Comparison of ENCODE assay signal across 8 cellular contexts in genomic region chr19:4246767-4247593, GRCh38. TPM values are rescaled to one million over a fixed set of nuclear protein-coding genes. Genes with fewer than 3 reads are reported as not detected.
A peak's percentile ranks its signal among the peaks of the same experiment; 100 is the strongest.
DNase-seq lines count a peak whose midpoint lies in the region; ATAC-seq and TF ChIP-seq lines count a peak whose summit lies in the region.

YJU2 (plus strand) TSS chr19:4247080; CDS start chr19:4247147, 67 bp downstream.

- peaks cover 2% of the 10 kb centered on the region for H3K79me1 ChIP-seq in mesendoderm (ENCODE audit: low read length)

- no peak within 1 kb of the TSS for H3K4ac ChIP-seq in mesendoderm (ENCODE audit: low read depth, low read length)

- peak within 1 kb of the TSS; percentile 13 for H4K8ac ChIP-seq in mesendoderm (ENCODE audit: low read depth, low read length)

- no peaks in the 10 kb centered on the region for H3K9me3 ChIP-seq in HUES48 (ENCODE audit: control insufficient read depth, insufficient read depth, low read length)
- H3K9me3 ChIP-seq in NT2/D1 (ENCODE audit: insufficient read depth, low read length), result peaks cover 4% of the 10 kb centered on the region
- no peaks in the 10 kb centered on the region for H3K9me3 ChIP-seq in endodermal cell (ENCODE audit: control insufficient read depth, low read length)

- H3K36me3 Mint-ChIP-seq in activated CD8-positive, alpha-beta memory T cell treated with anti-CD3 and anti-CD28 coated beads, Interleukin-2, amount 10 ng/mL, durations not matched to agents 7 days and 5 days, result peaks cover 30% of the 10 kb centered on the region
- H3K36me3 Mint-ChIP-seq in endodermal cell (ENCODE audit: low read depth), result peaks cover 34% of the 10 kb centered on the region

- peak within 1 kb of the TSS; percentile 97 for H3K27ac Mint-ChIP-seq in activated CD8-positive, alpha-beta memory T cell treated with anti-CD3 and anti-CD28 coated beads, Interleukin-2, amount 10 ng/mL, durations not matched to agents 7 days and 5 days
- H3K27ac Mint-ChIP-seq in endodermal cell, result peak within 1 kb of the TSS; percentile 99

- H3K27ac ChIP-seq in HUES48 (ENCODE audit: low read depth, low read length) (peak within 1 kb of the TSS; percentile 98), endodermal cell (ENCODE audit: low read depth, low read length) (peak within 1 kb of the TSS; percentile 81), mesendoderm (ENCODE audit: low read depth, low read length) (peak within 1 kb of the TSS; percentile 68)

- TF ChIP-seq CTCF in endodermal cell (conservative IDR thresholded peaks at IDR 0.05), result peak; percentile 75

- peaks cover 21% of the 10 kb centered on the region for H3K4me1 Mint-ChIP-seq in activated CD8-positive, alpha-beta memory T cell treated with anti-CD3 and anti-CD28 coated beads, Interleukin-2, amount 10 ng/mL, durations not matched to agents 7 days and 5 days
- H3K4me1 Mint-ChIP-seq in endodermal cell, result no peaks in the 10 kb centered on the region

- H3K4me3 Mint-ChIP-seq in activated CD8-positive, alpha-beta memory T cell treated with anti-CD3 and anti-CD28 coated beads, Interleukin-2, amount 10 ng/mL, durations not matched to agents 7 days and 5 days, result peak within 1 kb of the TSS; percentile 85
- H3K4me3 Mint-ChIP-seq in endodermal cell, result peak within 1 kb of the TSS; percentile 84

- no peak within 1 kb of the TSS for H2BK15ac ChIP-seq in mesendoderm (replicated peaks; ENCODE audit: low read depth)

- H2BK120ac ChIP-seq in mesendoderm (ENCODE audit: low read depth, low read length), result no peak within 1 kb of the TSS

- H3K9ac ChIP-seq in HUES48 (ENCODE audit: low read depth, low read length), result peak within 1 kb of the TSS; percentile 97
- H3K9ac ChIP-seq in NT2/D1 (ENCODE audit: insufficient read length, low read depth), result peak within 1 kb of the TSS; percentile 94
- H3K9ac ChIP-seq in endodermal cell (ENCODE audit: extremely low read depth, low read length, poor library complexity, severe bottlenecking), result peak within 1 kb of the TSS; percentile 90
- peak within 1 kb of the TSS; percentile 89 for H3K9ac ChIP-seq in mesendoderm (ENCODE audit: low read length)

- H3K23ac ChIP-seq in mesendoderm (ENCODE audit: low read length), result no peak within 1 kb of the TSS

- WGBS in endodermal cell (ENCODE audit: insufficient coverage in 1 of 2, insufficient read length in 1 of 2), 2 experiments, result 0 to 1% methylated on average over 28 to 41 of the region's 45 CpGs
- no CpG with 5 or more reads among the region's 45 CpGs for WGBS in mesendoderm (ENCODE audit: extremely low coverage, insufficient coverage, low lambda C conversion rate)

- peak; percentile 97 for DNase-seq in D341Med (ENCODE audit: low spot score)
- peak; percentile 99 for DNase-seq in NT2/D1 (ENCODE audit: low read depth, low spot score)
- peak; percentile 99 for DNase-seq in activated CD8-positive, alpha-beta memory T cell treated with anti-CD3 and anti-CD28 coated beads, Interleukin-2, amount 10 ng/mL, durations not matched to agents 7 days and 5 days
- DNase-seq in endodermal cell, result peak; percentile 99
- peak; percentile 100 for DNase-seq in mesendoderm
- peak; percentile 97 for DNase-seq in stimulated activated CD8-positive, alpha-beta memory T cell treated with anti-CD3 and anti-CD28 coated beads, Interleukin-15, amount 100 ng/mL, for 1 hour (ENCODE audit: low read depth)

- ATAC-seq in GM21390 (IDR thresholded peaks at IDR 0.05; ENCODE audit: unreplicated experiment), result peak; percentile 81
- peak; percentile 98 for ATAC-seq in activated CD8-positive, alpha-beta memory T cell treated with anti-CD3 and anti-CD28 coated beads, Interleukin-2, amount 10 ng/mL, durations not matched to agents 7 days and 5 days

- H3K79me2 ChIP-seq in mesendoderm (ENCODE audit: control insufficient read depth, insufficient read depth, low read length), result no peaks in the 10 kb centered on the region

- H3K27me3 Mint-ChIP-seq in activated CD8-positive, alpha-beta memory T cell treated with anti-CD3 and anti-CD28 coated beads, Interleukin-2, amount 10 ng/mL, durations not matched to agents 7 days and 5 days, result no peaks in the 10 kb centered on the region
- peaks cover 4% of the 10 kb centered on the region for H3K27me3 Mint-ChIP-seq in endodermal cell (ENCODE audit: insufficient read depth)

- H3K56ac ChIP-seq in mesendoderm (ENCODE audit: low read length), result peak within 1 kb of the TSS; percentile 88

- peak within 1 kb of the TSS; percentile 99 for H4K5ac ChIP-seq in mesendoderm (ENCODE audit: low read length)

- peak within 1 kb of the TSS; percentile 56 for H2BK5ac ChIP-seq in mesendoderm (ENCODE audit: low read length)

- H3K4me1 ChIP-seq in HUES48 (ENCODE audit: control insufficient read depth, insufficient read depth, low read length), result no peaks in the 10 kb centered on the region
- peaks cover 4% of the 10 kb centered on the region for H3K4me1 ChIP-seq in NT2/D1 (ENCODE audit: insufficient read depth, insufficient read length)
- H3K4me1 ChIP-seq in endodermal cell (ENCODE audit: control insufficient read depth, insufficient read depth, low read length), result no peaks in the 10 kb centered on the region
- peaks cover 2% of the 10 kb centered on the region for H3K4me1 ChIP-seq in mesendoderm (ENCODE audit: control insufficient read depth, low read depth, low read length)

- peak within 1 kb of the TSS; percentile 57 for H3K4me2 ChIP-seq in mesendoderm (ENCODE audit: low read length)

- H3K4me3 ChIP-seq in HUES48 (ENCODE audit: low read depth, low read length) (peak within 1 kb of the TSS; percentile 94), NT2/D1 (ENCODE audit: insufficient read length, low read depth) (peak within 1 kb of the TSS; percentile 82), endodermal cell (ENCODE audit: low read length) (peak within 1 kb of the TSS; percentile 95), mesendoderm (ENCODE audit: low read length) (peak within 1 kb of the TSS; percentile 95)

- H3K27me3 ChIP-seq in HUES48 (ENCODE audit: control insufficient read depth, insufficient read depth, low read length), result no peaks in the 10 kb centered on the region
- H3K27me3 ChIP-seq in NT2/D1 (ENCODE audit: insufficient read depth, insufficient read length), result no peaks in the 10 kb centered on the region
- no peaks in the 10 kb centered on the region for H3K27me3 ChIP-seq in endodermal cell (ENCODE audit: control insufficient read depth, insufficient read depth, low read length, poor library complexity, severe bottlenecking)
- no peaks in the 10 kb centered on the region for H3K27me3 ChIP-seq in mesendoderm (ENCODE audit: insufficient read depth, low read length, poor library complexity)

- H2AK5ac ChIP-seq in mesendoderm (ENCODE audit: low read length), result no peak within 1 kb of the TSS

- H3K9me3 Mint-ChIP-seq in activated CD8-positive, alpha-beta memory T cell treated with anti-CD3 and anti-CD28 coated beads, Interleukin-2, amount 10 ng/mL, durations not matched to agents 7 days and 5 days (ENCODE audit: low read depth), result peaks cover 2% of the 10 kb centered on the region
- H3K9me3 Mint-ChIP-seq in endodermal cell, result peaks cover 6% of the 10 kb centered on the region

- H3K18ac ChIP-seq in mesendoderm (ENCODE audit: low read length), result peak within 1 kb of the TSS; percentile 89

- H3K36me3 ChIP-seq in HUES48 (ENCODE audit: control insufficient read depth, insufficient read depth, low read length) (peaks cover 28% of the 10 kb centered on the region), NT2/D1 (ENCODE audit: insufficient read depth, insufficient read length, low read length) (peaks cover 38% of the 10 kb centered on the region), endodermal cell (ENCODE audit: control insufficient read depth, insufficient read depth, low read length) (peaks cover 27% of the 10 kb centered on the region), mesendoderm (ENCODE audit: control insufficient read depth, insufficient read depth, low read length) (peaks cover 6% of the 10 kb centered on the region)

- CTCF ChIA-PET in activated CD8-positive, alpha-beta memory T cell treated with anti-CD3 and anti-CD28 coated beads, Interleukin-2, amount 10 ng/mL, durations not matched to agents 7 days and 5 days (lab: Charles Lee), result interaction anchor here (0.8 to 1.4 kb wide), 12 partner anchors 9 to 485 kb away, joined by 3 to 12 read pairs (median 4); partner anchors contain the start of genes CHAF1A, MPND, MRPL54 and SH3GL1

RNA-seq across cellular contexts. Expression of gene YJU2, which starts in this region (rescaled TPM):
- total RNA-seq in activated CD8-positive, alpha-beta memory T cell treated with anti-CD3 and anti-CD28 coated beads, Interleukin-2, amount 10 ng/mL, durations not matched to agents 7 days and 5 days, result 10 to 100 TPM; 26.8 to 32.1 TPM
- total RNA-seq in endodermal cell, result 10 to 100 TPM; 15.8 to 16.4 TPM
- 19.3 TPM for polyA plus RNA-seq in endodermal cell (2013, experiment 1 of 2)
- 19.0 TPM for polyA plus RNA-seq in endodermal cell (2013, experiment 2 of 2)
- 39.5 TPM for polyA plus RNA-seq in mesendoderm (2013, experiment 1 of 2)
- polyA plus RNA-seq in mesendoderm (2013, experiment 2 of 2), result 38.6 TPM

Comparison
In these comparisons a context has a peak if more than half of its experiments do, and no peak if none do; other contexts are left out.
1. Peak in every context shown above with its lines: DNase-seq, ATAC-seq, H3K4me3 ChIP-seq and H3K27ac ChIP-seq.